8 cellular contexts compared by ENCODE assay signal in genomic region chr2:237669628-237670351, GRCh38. TPM values are rescaled to one million over a fixed set of nuclear protein-coding genes. Genes with fewer than 3 reads are reported as not detected.
DNase-seq lines count a peak whose midpoint lies in the region; ATAC-seq and TF ChIP-seq lines count a peak whose summit lies in the region.

No MANE protein-coding gene starts in this region.

- no peaks in the 10 kb centered on the region for H3K36me3 ChIP-seq in esophagus (ENCODE audit: control insufficient read depth in 2 of 2, insufficient read depth in 2 of 2, low read length in 1 of 2)
- no peaks in the 10 kb centered on the region for H3K36me3 ChIP-seq in ovary

- no peak for TF ChIP-seq EP300 in ovary (IDR thresholded peaks at IDR 0.05)

- ATAC-seq in foreskin keratinocyte = no peak

- no peaks in the 10 kb centered on the region for H3K27me3 ChIP-seq in esophagus (ENCODE audit: control insufficient read depth in 1 of 2, insufficient read depth in 2 of 2, low read length in 2 of 2)
- H3K27me3 ChIP-seq in ovary = no peaks in the 10 kb centered on the region
- H3K27me3 ChIP-seq in foreskin keratinocyte = peaks cover 4% of the 10 kb centered on the region

- intact Hi-C loops in ovary (cut with DNase I) = loop anchor here in 1 of 4 donors (10.0 kb wide), 1 partner anchor 75 kb away; no protein-coding TSS in a partner anchor

- DNase-seq in DMS79 (lab: John Stamatoyannopoulos, UW) = peak; percentile 90
- DNase-seq in HFF-Myc (ENCODE audit: extremely low read depth, low read depth) = peak; percentile 99
- peak; percentile 81 for DNase-seq in NCI-H345 (lab: John Stamatoyannopoulos, UW)
- DNase-seq in ovary = peak; percentile 60 to 83 (median 69)
- no peak for DNase-seq in stimulated activated CD4-positive, alpha-beta T cell treated with anti-CD3 and anti-CD28 coated beads, Interleukin-4, amount 100 ng/mL, for 24 hours
- no peak for DNase-seq in RKO (ENCODE audit: low spot score)
- no peak for DNase-seq in foreskin keratinocyte

- H3K9me3 ChIP-seq in esophagus (ENCODE audit: control insufficient read depth in 2 of 2, insufficient read depth in 1 of 2, low read depth in 1 of 2, low read length in 1 of 2) (no peaks in the 10 kb centered on the region), ovary (no peaks in the 10 kb centered on the region)

- H3K4me1 ChIP-seq in esophagus (ENCODE audit: control insufficient read depth in 2 of 2, insufficient read depth in 2 of 2, low read length in 1 of 2) = peaks cover 4 to 11% of the 10 kb centered on the region in 2 donors
- peaks cover 12% of the 10 kb centered on the region for H3K4me1 ChIP-seq in ovary (ENCODE audit: insufficient read depth)
- H3K4me1 ChIP-seq in foreskin keratinocyte = peaks cover 12% of the 10 kb centered on the region

- 56 to 60% methylated on average over 21 of the region's 21 CpGs for WGBS in esophagus, 2 donors
- 18 to 23% (median 20%) methylated on average over 21 of the region's 21 CpGs for WGBS in ovary, 3 donors

- H3K4me3 ChIP-seq in HFF-Myc (replicated peaks; ENCODE audit: low read depth, low read length) = peak overlapping the region; percentile 20
- H3K4me3 ChIP-seq in esophagus (ENCODE audit: low read depth in 1 of 2, low read length in 2 of 2) = no peak overlapping the region
- H3K4me3 ChIP-seq in ovary = no peak overlapping the region

- TF ChIP-seq POLR2A in ovary (IDR thresholded peaks at IDR 0.05) = peak; percentile 10

- H3K27ac ChIP-seq in esophagus (ENCODE audit: low read depth in 2 of 2, low read length in 1 of 2) = peak overlapping the region; percentile 42 to 52
- H3K27ac ChIP-seq in ovary = peak overlapping the region in 1 of 2 donors; percentile 16
- H3K27ac ChIP-seq in foreskin keratinocyte = no peak overlapping the region

- TF ChIP-seq CTCF in HFF-Myc (IDR thresholded peaks at IDR 0.05; ENCODE audit: low read depth, low read length, missing control alignments) = no peak
- TF ChIP-seq CTCF in ovary (IDR thresholded peaks at IDR 0.05) = no peak
- no peak for TF ChIP-seq CTCF in foreskin keratinocyte (conservative IDR thresholded peaks at IDR 0.05)

RNA-seq across cellular contexts. Expression of gene LRRFIP1, which starts 42.4 kb away (rescaled TPM):
- polyA plus RNA-seq in esophagus (10 to 100 TPM; 58.9 to 69.5 TPM), ovary (10 to 100 TPM; 27.4 to 71.1 TPM), foreskin keratinocyte (30.1 and 32.3 TPM in 2 replicates)
- total RNA-seq in ovary (10 to 100 TPM; 32.4 to 71.1 (median 56.1) TPM), foreskin keratinocyte (91.7 and 95.3 TPM in 2 replicates)

Comparison
In these comparisons a context has a peak if more than half of its experiments do, and no peak if none do; other contexts are left out.
1. DNase-seq: peak in DMS79 (single experiment), HFF-Myc (single experiment), NCI-H345 (single experiment) and ovary (5 of 5); none in stimulated activated CD4-positive, alpha-beta T cell treated with anti-CD3 and anti-CD28 coated beads, Interleukin-4, amount 100 ng/mL, for 24 hours (single experiment), RKO (single experiment) and foreskin keratinocyte (0 of 2).